In the genomic region with DNA sequence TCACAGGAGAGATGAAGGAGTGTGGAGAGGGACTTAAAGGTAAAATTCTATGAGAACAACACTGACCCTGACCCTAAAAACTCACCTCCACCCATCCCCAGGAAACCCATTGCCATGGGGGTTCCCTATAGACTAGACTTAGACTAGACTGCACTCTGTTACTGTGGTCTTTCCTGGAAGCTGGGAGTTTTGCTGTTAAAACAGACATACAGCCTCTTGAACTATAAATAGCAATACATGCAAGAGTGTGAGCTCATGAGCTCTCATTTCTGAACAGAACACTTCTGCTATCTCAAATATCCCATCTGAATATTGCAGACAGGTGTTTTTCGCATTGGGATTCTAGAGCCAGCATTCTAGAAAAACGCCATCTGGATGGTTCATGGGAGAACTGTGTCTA, we compare ENCODE assay signal across 9 cellular contexts. TPM values are rescaled to one million over a fixed set of nuclear protein-coding genes. Genes with fewer than 3 reads are reported as not detected.
DNase-seq lines count a peak whose midpoint lies in the region; ATAC-seq and TF ChIP-seq lines count a peak whose summit lies in the region.
"Had no signal": no experiment of that assay in that cellular context is flagged by ENCODE, and none has a peak within 500 bp of the region (broad histone marks: within the 10 kb centered on the region; RNA-seq: fewer than 3 reads in every experiment).

No MANE protein-coding gene starts in this region.

- H3K9me3 ChIP-seq in Karpas-422 (ENCODE audit: low read length) = no peaks in the 10 kb centered on the region
- H3K9me3 ChIP-seq: heart right ventricle had no signal

- no peaks in the 10 kb centered on the region for H3K27me3 ChIP-seq in Karpas-422 (ENCODE audit: low read length)
- H3K27me3 ChIP-seq: heart right ventricle had no signal

- H3K4me2 ChIP-seq in Karpas-422 (ENCODE audit: low read depth, low read length, poor library complexity, severe bottlenecking) = peak overlapping the region; percentile 27

- ATAC-seq in GM19452 (IDR thresholded peaks at IDR 0.05; ENCODE audit: unreplicated experiment) (peak; percentile 32), GM18909 (IDR thresholded peaks at IDR 0.05; ENCODE audit: poor library complexity, unreplicated experiment) (no peak)

- DNase-seq in GM10266 (ENCODE audit: extremely low spot score) = peak; percentile 26
- no peak for DNase-seq in Karpas-422
- DNase-seq in islet precursor cell = peak; percentile 31
- DNase-seq in dermis blood vessel endothelial cell = no peak
- DNase-seq in NCI-H345 (lab: John Stamatoyannopoulos, UW) = no peak
- no peak for DNase-seq in DMS114 treated with DMSO at 0.1 percent for 48 hours (lab: John Stamatoyannopoulos, UW; ENCODE audit: unreplicated experiment)
- DNase-seq: heart right ventricle had no signal

- H3K4me1 ChIP-seq in Karpas-422 (ENCODE audit: low read length) = peaks cover 25% of the 10 kb centered on the region

- H3K36me3 ChIP-seq in Karpas-422 (ENCODE audit: insufficient read depth, low read length) = no peaks in the 10 kb centered on the region
- H3K36me3 ChIP-seq: heart right ventricle had no signal

- H3K4me3 ChIP-seq in Karpas-422 (ENCODE audit: low read length) = no peak overlapping the region
- H3K4me3 ChIP-seq: heart right ventricle had no signal

- TF ChIP-seq CTCF in GM10266 (IDR thresholded peaks at IDR 0.05; ENCODE audit: control insufficient read depth, insufficient read depth, low read depth, missing control alignments) = no peak

- no peak overlapping the region for H3K27ac ChIP-seq in Karpas-422 (ENCODE audit: low read length)

- no peak overlapping the region for H3K9ac ChIP-seq in Karpas-422 (ENCODE audit: low read length)

- H3K79me2 ChIP-seq in Karpas-422 (ENCODE audit: low read length) = no peaks in the 10 kb centered on the region

- H2AFZ ChIP-seq in Karpas-422 (ENCODE audit: low read length) = peak overlapping the region; percentile 23; the same call in 1 of the 2 replicates

- no peaks in the 10 kb centered on the region for H4K20me1 ChIP-seq in Karpas-422 (ENCODE audit: insufficient read depth, low read depth, low read length)

- no peaks in the 10 kb centered on the region for H3K9me2 ChIP-seq in Karpas-422 (replicated peaks; ENCODE audit: insufficient read depth, low read length)

RNA-seq across cellular contexts. Expression of a gene that starts 51.8 kb away (rescaled TPM):
- total RNA-seq in Karpas-422 (2014; rRNA removed; shearing (Covaris generic); ENCODE audit: low replicate concordance) = 0.37 and 0.51 TPM in 2 replicates
- total RNA-seq in dermis blood vessel endothelial cell = not detected in 2 replicates

RNA-seq across cellular contexts. Expression of a gene that starts 56.9 kb away (rescaled TPM):
- 1.1 TPM in 1 of 2 replicates, not detected in the other for total RNA-seq in Karpas-422 (2014; rRNA removed; shearing (Covaris generic); ENCODE audit: low replicate concordance)
- not detected in 2 replicates for total RNA-seq in dermis blood vessel endothelial cell

Comparison
In these comparisons a context has a peak if more than half of its experiments do, and no peak if none do; other contexts are left out.
1. DNase-seq: peak in GM10266 (single experiment) and islet precursor cell (single experiment); none in Karpas-422 (single experiment), dermis blood vessel endothelial cell (single experiment), NCI-H345 (single experiment) and DMS114 treated with DMSO at 0.1 percent for 48 hours (single experiment).